Comparison of ENCODE assay signal across 1 cellular context in genomic region chr4:99067617-99068016, GRCh38.
TF ChIP-seq lines count a peak whose summit lies in the region.

No MANE protein-coding gene starts in this region.

TF ChIP-seq in HepG2, 621 proteins besides CTCF, POLR2A, EP300 and RAD21:
- TF ChIP-seq CCAR2 (optimal IDR thresholded peaks at IDR 0.05; ENCODE audit: low read depth, low read length) (no peak), RARA (CRISPR knock-in tag; IDR thresholded peaks at IDR 0.05) (no peak), ZNF672 (CRISPR knock-in tag; IDR thresholded peaks at IDR 0.05) (no peak), ZNF670 (CRISPR knock-in tag; IDR thresholded peaks at IDR 0.05; ENCODE audit: borderline replicate concordance) (no peak), ARID5B (CRISPR knock-in tag; IDR thresholded peaks at IDR 0.05) (0 out of 2 replicates have a peak, but pooled peaks have one; percentile 13), MAFK (conservative IDR thresholded peaks at IDR 0.05 in 1 of 2, IDR thresholded peaks at IDR 0.05 in 1 of 2; ENCODE audit: low read length in 2 of 2) (0 out of 4 replicates have a peak, but pooled peaks of 1 of the 2 experiments have one; percentile 5), ZNF607 (CRISPR knock-in tag; IDR thresholded peaks at IDR 0.05; ENCODE audit: borderline replicate concordance) (no peak), EHMT2 (IDR thresholded peaks at IDR 0.05; ENCODE audit: borderline replicate concordance, low read depth, low read length) (no peak), JUNB (CRISPR knock-in tag; IDR thresholded peaks at IDR 0.05; ENCODE audit: borderline replicate concordance) (no peak), ZFAT (CRISPR knock-in tag; conservative IDR thresholded peaks at IDR 0.05) (no peak), ZNF674 (CRISPR knock-in tag; IDR thresholded peaks at IDR 0.05; ENCODE audit: low read depth) (no peak), GATAD1 (CRISPR knock-in tag; IDR thresholded peaks at IDR 0.05) (no peak), ZNF484 (CRISPR knock-in tag; IDR thresholded peaks at IDR 0.05; ENCODE audit: borderline replicate concordance, low read depth) (no peak), NFYB (CRISPR knock-in tag; IDR thresholded peaks at IDR 0.05) (no peak), ELF1 (CRISPR knock-in tag; IDR thresholded peaks at IDR 0.05) (no peak), ONECUT2 (CRISPR knock-in tag; IDR thresholded peaks at IDR 0.05) (no peak), THAP7 (CRISPR knock-in tag; IDR thresholded peaks at IDR 0.05) (no peak), HDAC6 (IDR thresholded peaks at IDR 0.05; ENCODE audit: low read depth, low read length) (no peak), SOX6 (IDR thresholded peaks at IDR 0.05) (no peak), SOX6 (CRISPR knock-in tag; IDR thresholded peaks at IDR 0.05) (no peak), FOXA1 (IDR thresholded peaks at IDR 0.05) (0 out of 2 replicates have a peak, but pooled peaks have one; percentile 4), FOXA1 (CRISPR knock-in tag; IDR thresholded peaks at IDR 0.05) (no peak), CC2D1A (CRISPR knock-in tag; IDR thresholded peaks at IDR 0.05) (no peak), ZNF564 (CRISPR knock-in tag; IDR thresholded peaks at IDR 0.05) (no peak), ZNF275 (CRISPR knock-in tag; IDR thresholded peaks at IDR 0.05; ENCODE audit: borderline replicate concordance) (no peak), KDM2A (CRISPR knock-in tag; IDR thresholded peaks at IDR 0.05; ENCODE audit: borderline replicate concordance, low read depth) (no peak), ZNF577 (CRISPR knock-in tag; IDR thresholded peaks at IDR 0.05; ENCODE audit: borderline replicate concordance, low read depth) (no peak), KLF15 (CRISPR knock-in tag; IDR thresholded peaks at IDR 0.05; ENCODE audit: borderline replicate concordance) (no peak), ERF (CRISPR knock-in tag; IDR thresholded peaks at IDR 0.05) (no peak), PRPF4 (IDR thresholded peaks at IDR 0.05; ENCODE audit: low read depth, low read length, poor library complexity, severe bottlenecking) (no peak), HMGXB3 (CRISPR knock-in tag; IDR thresholded peaks at IDR 0.05; ENCODE audit: borderline replicate concordance) (no peak), FOXA3 (CRISPR knock-in tag; IDR thresholded peaks at IDR 0.05) (0 out of 2 replicates have a peak, but pooled peaks have one; percentile 8), PAXIP1 (CRISPR knock-in tag; conservative IDR thresholded peaks at IDR 0.05) (peak; percentile 55), SNAI1 (CRISPR knock-in tag; IDR thresholded peaks at IDR 0.05; ENCODE audit: borderline replicate concordance) (no peak), POLR2AphosphoS5 (IDR thresholded peaks at IDR 0.05; ENCODE audit: low read depth, low read length) (peak; percentile 4; the same call in 1 of the 2 replicates), ZNF430 (CRISPR knock-in tag; IDR thresholded peaks at IDR 0.05) (no peak)
- TF ChIP-seq, protein P1, sequence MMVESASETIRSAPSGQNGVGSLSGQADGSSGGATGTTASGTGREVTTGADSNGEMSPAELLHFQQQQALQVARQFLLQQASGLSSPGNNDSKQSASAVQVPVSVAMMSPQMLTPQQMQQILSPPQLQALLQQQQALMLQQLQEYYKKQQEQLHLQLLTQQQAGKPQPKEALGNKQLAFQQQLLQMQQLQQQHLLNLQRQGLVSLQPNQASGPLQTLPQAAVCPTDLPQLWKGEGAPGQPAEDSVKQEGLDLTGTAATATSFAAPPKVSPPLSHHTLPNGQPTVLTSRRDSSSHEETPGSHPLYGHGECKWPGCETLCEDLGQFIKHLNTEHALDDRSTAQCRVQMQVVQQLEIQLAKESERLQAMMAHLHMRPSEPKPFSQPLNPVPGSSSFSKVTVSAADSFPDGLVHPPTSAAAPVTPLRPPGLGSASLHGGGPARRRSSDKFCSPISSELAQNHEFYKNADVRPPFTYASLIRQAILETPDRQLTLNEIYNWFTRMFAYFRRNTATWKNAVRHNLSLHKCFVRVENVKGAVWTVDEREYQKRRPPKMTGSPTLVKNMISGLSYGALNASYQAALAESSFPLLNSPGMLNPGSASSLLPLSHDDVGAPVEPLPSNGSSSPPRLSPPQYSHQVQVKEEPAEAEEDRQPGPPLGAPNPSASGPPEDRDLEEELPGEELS (CRISPR knock-in tag; IDR thresholded peaks at IDR 0.05) = no peak
- TF ChIP-seq, protein P2, sequence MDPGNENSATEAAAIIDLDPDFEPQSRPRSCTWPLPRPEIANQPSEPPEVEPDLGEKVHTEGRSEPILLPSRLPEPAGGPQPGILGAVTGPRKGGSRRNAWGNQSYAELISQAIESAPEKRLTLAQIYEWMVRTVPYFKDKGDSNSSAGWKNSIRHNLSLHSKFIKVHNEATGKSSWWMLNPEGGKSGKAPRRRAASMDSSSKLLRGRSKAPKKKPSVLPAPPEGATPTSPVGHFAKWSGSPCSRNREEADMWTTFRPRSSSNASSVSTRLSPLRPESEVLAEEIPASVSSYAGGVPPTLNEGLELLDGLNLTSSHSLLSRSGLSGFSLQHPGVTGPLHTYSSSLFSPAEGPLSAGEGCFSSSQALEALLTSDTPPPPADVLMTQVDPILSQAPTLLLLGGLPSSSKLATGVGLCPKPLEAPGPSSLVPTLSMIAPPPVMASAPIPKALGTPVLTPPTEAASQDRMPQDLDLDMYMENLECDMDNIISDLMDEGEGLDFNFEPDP (CRISPR knock-in tag; conservative IDR thresholded peaks at IDR 0.05) = no peak
- TF ChIP-seq, protein P3, sequence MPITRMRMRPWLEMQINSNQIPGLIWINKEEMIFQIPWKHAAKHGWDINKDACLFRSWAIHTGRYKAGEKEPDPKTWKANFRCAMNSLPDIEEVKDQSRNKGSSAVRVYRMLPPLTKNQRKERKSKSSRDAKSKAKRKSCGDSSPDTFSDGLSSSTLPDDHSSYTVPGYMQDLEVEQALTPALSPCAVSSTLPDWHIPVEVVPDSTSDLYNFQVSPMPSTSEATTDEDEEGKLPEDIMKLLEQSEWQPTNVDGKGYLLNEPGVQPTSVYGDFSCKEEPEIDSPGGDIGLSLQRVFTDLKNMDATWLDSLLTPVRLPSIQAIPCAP (CRISPR knock-in tag; IDR thresholded peaks at IDR 0.05; ENCODE audit: low read depth) = no peak
- TF ChIP-seq, protein P4, sequence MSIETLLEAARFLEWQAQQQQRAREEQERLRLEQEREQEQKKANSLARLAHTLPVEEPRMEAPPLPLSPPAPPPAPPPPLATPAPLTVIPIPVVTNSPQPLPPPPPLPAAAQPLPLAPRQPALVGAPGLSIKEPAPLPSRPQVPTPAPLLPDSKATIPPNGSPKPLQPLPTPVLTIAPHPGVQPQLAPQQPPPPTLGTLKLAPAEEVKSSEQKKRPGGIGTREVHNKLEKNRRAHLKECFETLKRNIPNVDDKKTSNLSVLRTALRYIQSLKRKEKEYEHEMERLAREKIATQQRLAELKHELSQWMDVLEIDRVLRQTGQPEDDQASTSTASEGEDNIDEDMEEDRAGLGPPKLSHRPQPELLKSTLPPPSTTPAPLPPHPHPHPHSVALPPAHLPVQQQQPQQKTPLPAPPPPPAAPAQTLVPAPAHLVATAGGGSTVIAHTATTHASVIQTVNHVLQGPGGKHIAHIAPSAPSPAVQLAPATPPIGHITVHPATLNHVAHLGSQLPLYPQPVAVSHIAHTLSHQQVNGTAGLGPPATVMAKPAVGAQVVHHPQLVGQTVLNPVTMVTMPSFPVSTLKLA (IDR thresholded peaks at IDR 0.05) = no peak
